In the genomic region with DNA sequence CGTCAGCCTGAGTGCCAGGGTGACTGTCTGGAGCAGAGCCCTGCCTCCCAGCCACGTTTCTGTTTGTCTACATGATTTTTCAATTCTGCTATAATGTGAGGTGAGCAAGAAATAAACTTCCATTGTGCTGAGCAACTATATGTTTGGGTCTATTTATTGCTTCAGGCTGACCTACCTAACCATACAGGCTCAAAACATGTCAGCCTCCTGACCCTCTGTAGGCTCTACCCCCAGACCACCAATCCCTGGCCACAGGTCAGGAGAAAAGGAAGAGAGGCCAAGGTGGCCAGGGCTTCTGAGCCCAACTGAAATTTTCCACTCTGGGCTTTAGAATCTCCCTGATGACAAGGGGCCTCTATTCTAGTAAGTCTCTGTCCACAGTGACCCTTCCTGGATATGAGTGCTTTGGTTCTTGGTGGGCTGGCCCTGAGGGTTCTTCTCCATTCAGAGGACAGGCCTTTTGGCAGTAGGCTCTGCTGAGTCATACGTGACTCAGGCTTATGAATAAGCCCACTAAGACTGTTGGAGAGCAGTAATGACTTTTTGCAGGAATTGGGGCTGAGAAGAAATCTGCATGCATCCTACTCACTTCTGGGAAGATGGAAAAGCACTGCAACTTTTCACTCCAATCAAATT, we compare ENCODE assay signal across 11 cellular contexts.
DNase-seq lines count a peak whose midpoint lies in the region; ATAC-seq and TF ChIP-seq lines count a peak whose summit lies in the region.
"Had no signal": no experiment of that assay in that cellular context is flagged by ENCODE, and none has a peak within 500 bp of the region (broad histone marks: within the 10 kb centered on the region; RNA-seq: fewer than 3 reads in every experiment).

No MANE protein-coding gene starts in this region.

- ATAC-seq in SK-N-SH treated with all-trans-retinoic acid at 6 μM for 48 hours (peak; percentile 97), HG02885 (IDR thresholded peaks at IDR 0.05; ENCODE audit: poor library complexity, unreplicated experiment) (no peak), HG03097 (IDR thresholded peaks at IDR 0.05; ENCODE audit: low FRiP score, unreplicated experiment) (no peak)
- ATAC-seq in stimulated activated effector memory CD8-positive, alpha-beta T cell treated with anti-CD3 and anti-CD28 coated beads, Interleukin-12 subunit alpha, Interleukin-12 subunit beta, amount 100 ng/mL, for 72 hours, result peak; percentile 76
- ATAC-seq in activated CD8-positive, alpha-beta T cell treated with anti-CD3 and anti-CD28 coated beads, Interleukin-2, amount 10 ng/mL, durations not matched to agents 7 days and 5 days, result no peak

- DNase-seq in SIG-M5 treated with dmso at 0.1 percent for 504 hours (lab: John Stamatoyannopoulos, UW; ENCODE audit: unreplicated experiment) (peak; percentile 16), SIG-M5 (lab: John Stamatoyannopoulos, UW) (no peak), foreskin fibroblast (peak; percentile 96 to 98)
- DNase-seq in stimulated activated effector memory CD8-positive, alpha-beta T cell treated with anti-CD3 and anti-CD28 coated beads, Interleukin-12 subunit alpha, Interleukin-12 subunit beta, amount 100 ng/mL, for 72 hours (ENCODE audit: low spot score in 2 of 2), result no peak
- no peak for DNase-seq in activated CD8-positive, alpha-beta T cell treated with anti-CD3 and anti-CD28 coated beads, Interleukin-2, amount 10 ng/mL, durations not matched to agents 7 days and 5 days
- DNase-seq: small intestine had no signal

- H3K4me3 Mint-ChIP-seq in stimulated activated effector memory CD8-positive, alpha-beta T cell treated with anti-CD3 and anti-CD28 coated beads, Interleukin-12 subunit alpha, Interleukin-12 subunit beta, amount 100 ng/mL, for 72 hours, result no peak overlapping the region
- no peak overlapping the region for H3K4me3 Mint-ChIP-seq in activated CD8-positive, alpha-beta T cell treated with anti-CD3 and anti-CD28 coated beads, Interleukin-2, amount 10 ng/mL, durations not matched to agents 7 days and 5 days
- H3K4me3 Mint-ChIP-seq: dendritic cell treated with granulocyte-macrophage colony-stimulating factor and Interleukin-4, amounts not matched to agents 40 ng/mL and 50 ng/mL, for 4 days had no signal

- peaks cover 8% of the 10 kb centered on the region for H3K27me3 Mint-ChIP-seq in activated CD8-positive, alpha-beta T cell treated with anti-CD3 and anti-CD28 coated beads, Interleukin-2, amount 10 ng/mL, durations not matched to agents 7 days and 5 days (ENCODE audit: low read depth)
- H3K27me3 Mint-ChIP-seq: dendritic cell treated with granulocyte-macrophage colony-stimulating factor and Interleukin-4, amounts not matched to agents 40 ng/mL and 50 ng/mL, for 4 days had no signal

- no peak overlapping the region for H3K4me3 ChIP-seq in foreskin fibroblast (ENCODE audit: low read depth in 1 of 2, low read length in 2 of 2)
- H3K4me3 ChIP-seq: BLaER1 treated with 17β-estradiol and CSF1 and Interleukin-3, amounts not matched to agents 10 nM and 100 nM had no signal

- H3K36me3 Mint-ChIP-seq in stimulated activated effector memory CD8-positive, alpha-beta T cell treated with anti-CD3 and anti-CD28 coated beads, Interleukin-12 subunit alpha, Interleukin-12 subunit beta, amount 100 ng/mL, for 72 hours, result no peaks in the 10 kb centered on the region
- no peaks in the 10 kb centered on the region for H3K36me3 Mint-ChIP-seq in activated CD8-positive, alpha-beta T cell treated with anti-CD3 and anti-CD28 coated beads, Interleukin-2, amount 10 ng/mL, durations not matched to agents 7 days and 5 days (ENCODE audit: low read depth)

- H3K4me1 Mint-ChIP-seq in stimulated activated effector memory CD8-positive, alpha-beta T cell treated with anti-CD3 and anti-CD28 coated beads, Interleukin-12 subunit alpha, Interleukin-12 subunit beta, amount 100 ng/mL, for 72 hours, result no peaks in the 10 kb centered on the region
- H3K4me1 Mint-ChIP-seq in activated CD8-positive, alpha-beta T cell treated with anti-CD3 and anti-CD28 coated beads, Interleukin-2, amount 10 ng/mL, durations not matched to agents 7 days and 5 days (ENCODE audit: low read depth), result no peaks in the 10 kb centered on the region

- H3K27ac Mint-ChIP-seq in stimulated activated effector memory CD8-positive, alpha-beta T cell treated with anti-CD3 and anti-CD28 coated beads, Interleukin-12 subunit alpha, Interleukin-12 subunit beta, amount 100 ng/mL, for 72 hours, result no peak overlapping the region
- no peak overlapping the region for H3K27ac Mint-ChIP-seq in activated CD8-positive, alpha-beta T cell treated with anti-CD3 and anti-CD28 coated beads, Interleukin-2, amount 10 ng/mL, durations not matched to agents 7 days and 5 days
- H3K27ac Mint-ChIP-seq: dendritic cell treated with granulocyte-macrophage colony-stimulating factor and Interleukin-4, amounts not matched to agents 40 ng/mL and 50 ng/mL, for 4 days had no signal

- TF ChIP-seq CTCF in foreskin fibroblast (IDR thresholded peaks at IDR 0.05; ENCODE audit: low read depth, low read length), result no peak

- POLR2A ChIA-PET in activated CD8-positive, alpha-beta T cell treated with anti-CD3 and anti-CD28 coated beads, Interleukin-2, amount 10 ng/mL, durations not matched to agents 7 days and 5 days (lab: Charles Lee), result no interaction called here

- CTCF ChIA-PET in activated CD8-positive, alpha-beta T cell treated with anti-CD3 and anti-CD28 coated beads, Interleukin-2, amount 10 ng/mL, durations not matched to agents 7 days and 5 days (lab: Charles Lee), result no interaction called here

- no peaks in the 10 kb centered on the region for H3K9me3 Mint-ChIP-seq in stimulated activated effector memory CD8-positive, alpha-beta T cell treated with anti-CD3 and anti-CD28 coated beads, Interleukin-12 subunit alpha, Interleukin-12 subunit beta, amount 100 ng/mL, for 72 hours
- no peaks in the 10 kb centered on the region for H3K9me3 Mint-ChIP-seq in activated CD8-positive, alpha-beta T cell treated with anti-CD3 and anti-CD28 coated beads, Interleukin-2, amount 10 ng/mL, durations not matched to agents 7 days and 5 days (ENCODE audit: insufficient read depth)
- H3K9me3 Mint-ChIP-seq: dendritic cell treated with granulocyte-macrophage colony-stimulating factor and Interleukin-4, amounts not matched to agents 40 ng/mL and 50 ng/mL, for 4 days had no signal

TF ChIP-seq in SK-N-SH treated with all-trans-retinoic acid at 6 μM for 48 hours, 23 proteins besides CTCF, POLR2A, EP300 and RAD21:
- TF ChIP-seq OSR1 (CRISPR knock-in tag; IDR thresholded peaks at IDR 0.05) (no peak), ZFP3 (CRISPR knock-in tag; IDR thresholded peaks at IDR 0.05) (no peak), ZNF8 (CRISPR knock-in tag; IDR thresholded peaks at IDR 0.05) (no peak)

Comparison
In these comparisons a context has a peak if more than half of its experiments do, and no peak if none do; other contexts are left out.
1. DNase-seq: peak in SIG-M5 treated with dmso at 0.1 percent for 504 hours (single experiment) and foreskin fibroblast (2 of 2); none in SIG-M5 (single experiment), stimulated activated effector memory CD8-positive, alpha-beta T cell treated with anti-CD3 and anti-CD28 coated beads, Interleukin-12 subunit alpha, Interleukin-12 subunit beta, amount 100 ng/mL, for 72 hours (0 of 2) and activated CD8-positive, alpha-beta T cell treated with anti-CD3 and anti-CD28 coated beads, Interleukin-2, amount 10 ng/mL, durations not matched to agents 7 days and 5 days (single experiment).
2. ATAC-seq: peak in SK-N-SH treated with all-trans-retinoic acid at 6 μM for 48 hours (single experiment) and stimulated activated effector memory CD8-positive, alpha-beta T cell treated with anti-CD3 and anti-CD28 coated beads, Interleukin-12 subunit alpha, Interleukin-12 subunit beta, amount 100 ng/mL, for 72 hours (single experiment); none in HG02885 (single experiment), activated CD8-positive, alpha-beta T cell treated with anti-CD3 and anti-CD28 coated beads, Interleukin-2, amount 10 ng/mL, durations not matched to agents 7 days and 5 days (single experiment) and HG03097 (single experiment).